In genomic region chr2:46001290-46001689, GRCh38 we compare ENCODE assay signal across 22 cellular contexts.
DNase-seq lines count a peak whose midpoint lies in the region; ATAC-seq and TF ChIP-seq lines count a peak whose summit lies in the region.
"Had no signal": no experiment of that assay in that cellular context is flagged by ENCODE, and none has a peak within 500 bp of the region (broad histone marks: within the 10 kb centered on the region; RNA-seq: fewer than 3 reads in every experiment).

No MANE protein-coding gene starts in this region.

- H3K23ac ChIP-seq in trophoblast cell (ENCODE audit: low read length) = no peak overlapping the region

- H3K79me1 ChIP-seq in trophoblast cell (ENCODE audit: low read length) = peaks cover 2% of the 10 kb centered on the region

- ATAC-seq in heart right ventricle (no peak), HG03460 (IDR thresholded peaks at IDR 0.05; ENCODE audit: unreplicated experiment) (no peak)
- ATAC-seq: activated CD4-positive, alpha-beta T cell treated with anti-CD3 and anti-CD28 coated beads for 36 hours; effector memory CD8-positive, alpha-beta T cell; esophagus mucosa; GM23338; naive thymus-derived CD4-positive, alpha-beta T cell; Panc1 had no signal

- no peaks in the 10 kb centered on the region for H3K36me3 ChIP-seq in right atrium auricular region
- H3K36me3 ChIP-seq in heart right ventricle = peaks cover 0 to 43% (median 0%) of the 10 kb centered on the region in 9 donors
- H3K36me3 ChIP-seq in trophoblast cell (ENCODE audit: control insufficient read depth in 1 of 2, insufficient read depth in 2 of 2, low read length in 2 of 2) = no peaks in the 10 kb centered on the region
- no peaks in the 10 kb centered on the region for H3K36me3 ChIP-seq in vagina

- H4K91ac ChIP-seq in trophoblast cell (ENCODE audit: low read depth, low read length) = no peak overlapping the region

- H4K12ac ChIP-seq in trophoblast cell (ENCODE audit: low read depth, low read length) = no peak overlapping the region

- H2AK5ac ChIP-seq in trophoblast cell (ENCODE audit: low read length) = no peak overlapping the region

- H3K27ac ChIP-seq in right atrium auricular region (peak overlapping the region; percentile 28 to 57), heart right ventricle (peak overlapping the region in 4 of 10 donors; percentile 6 to 59 (median 34)), trophoblast cell (ENCODE audit: low read depth, low read length) (peak overlapping the region; percentile 44), vagina (peak overlapping the region; percentile 55)

- no peak overlapping the region for H3K4ac ChIP-seq in trophoblast cell (ENCODE audit: low read depth, low read length)

- H3K27me3 ChIP-seq in right atrium auricular region (no peaks in the 10 kb centered on the region), heart right ventricle (no peaks in the 10 kb centered on the region), trophoblast cell (ENCODE audit: insufficient read depth, low read length) (no peaks in the 10 kb centered on the region), vagina (no peaks in the 10 kb centered on the region)

- H3K4me2 ChIP-seq in trophoblast cell (ENCODE audit: low read length) = no peak overlapping the region
- H3K4me2 ChIP-seq: GM23338 had no signal

- no peaks in the 10 kb centered on the region for H3K79me2 ChIP-seq in trophoblast cell (ENCODE audit: control insufficient read depth, insufficient read depth, low read length, poor library complexity)

- TF ChIP-seq CTCF in right atrium auricular region (IDR thresholded peaks at IDR 0.05) (no peak), heart right ventricle (IDR thresholded peaks at IDR 0.05) (no peak), vagina (IDR thresholded peaks at IDR 0.05) (no peak)

- TF ChIP-seq POLR2A in vagina (IDR thresholded peaks at IDR 0.05) = no peak

- H3K9ac ChIP-seq in trophoblast cell (ENCODE audit: low read length) = no peak overlapping the region

- H3K4me3 ChIP-seq in right atrium auricular region (no peak overlapping the region), heart right ventricle (no peak overlapping the region), trophoblast cell (ENCODE audit: low read depth, low read length) (no peak overlapping the region), vagina (no peak overlapping the region)
- H3K4me3 ChIP-seq: GM23338 had no signal

- peak overlapping the region; percentile 49 for H3K18ac ChIP-seq in trophoblast cell (ENCODE audit: low read length)

- H2BK5ac ChIP-seq in trophoblast cell (ENCODE audit: low read depth, low read length, poor library complexity) = peak overlapping the region; percentile 4

- peak overlapping the region; percentile 55 for H2BK12ac ChIP-seq in trophoblast cell (ENCODE audit: low read length)

- DNase-seq in right atrium auricular region (ENCODE audit: low spot score) (no peak), heart right ventricle (no peak), islet precursor cell (peak; percentile 46), trophoblast cell (peak in 1 of 2 donors; percentile 60), vagina (ENCODE audit: extremely low spot score in 2 of 2) (peak; percentile 52 to 81), LoVo (ENCODE audit: low spot score) (no peak), NCI-H748 (lab: John Stamatoyannopoulos, UW; ENCODE audit: unreplicated experiment) (no peak)
- DNase-seq: activated CD4-positive, alpha-beta T cell treated with anti-CD3 and anti-CD28 coated beads for 36 hours; activated naive CD4-positive, alpha-beta T cell treated with Interleukin-2 at 50 U/mL for 16 hours; activated T-cell treated with anti-CD3 and anti-CD28 coated beads, Interleukin-2, amount 50 U/mL, for 48 hours; DMS79; effector memory CD8-positive, alpha-beta T cell; GF-D8; Karpas-422; naive thymus-derived CD4-positive, alpha-beta T cell; NCI-H1694; NCI-H524 treated with DMSO at 0.1 percent for 48 hours; stimulated activated CD4-positive, alpha-beta T cell treated with anti-CD3 and anti-CD28 coated beads, Interleukin-15, amount 100 ng/mL, for 24 hours had no signal

- WGBS in heart right ventricle, 2 donors = 81 to 85% methylated on average over 7 of the region's 7 CpGs
- WGBS in trophoblast cell (ENCODE audit: extremely low coverage, insufficient coverage, insufficient read length) = no CpG with 5 or more reads among the region's 7 CpGs

- H3K9me3 ChIP-seq in right atrium auricular region (no peaks in the 10 kb centered on the region), heart right ventricle (peaks cover 0 to under 1% (median 0%) of the 10 kb centered on the region in 11 donors), trophoblast cell (ENCODE audit: insufficient read depth, low read depth, low read length) (no peaks in the 10 kb centered on the region), vagina (no peaks in the 10 kb centered on the region)

- H2AFZ ChIP-seq in trophoblast cell (ENCODE audit: insufficient read depth, low read length, poor library complexity) = no peak overlapping the region
- H2AFZ ChIP-seq: GM23338 had no signal

- no peak overlapping the region for H4K8ac ChIP-seq in trophoblast cell (ENCODE audit: low read depth, low read length)

- intact Hi-C loops in heart right ventricle (cut with DNase I) = loop anchor here in 3 of 10 donors (10.0 kb wide), 3 partner anchors 364 to 894 kb away; no protein-coding TSS in a partner anchor
- intact Hi-C loops in vagina (cut with DNase I) = no loop called here

- H2BK120ac ChIP-seq in trophoblast cell (ENCODE audit: insufficient read depth, low read length, poor library complexity) = no peak overlapping the region

- H3K4me1 ChIP-seq in right atrium auricular region (peaks cover 0 to 28% of the 10 kb centered on the region in 2 donors), heart right ventricle (peaks cover 0 to 31% (median 18%) of the 10 kb centered on the region in 9 donors), trophoblast cell (ENCODE audit: control insufficient read depth in 1 of 2, insufficient read depth in 2 of 2, low read length in 2 of 2) (peaks cover 5 to 12% of the 10 kb centered on the region in 2 experiments), vagina (peaks cover 12% of the 10 kb centered on the region)

- peak overlapping the region; percentile 66 for H3K14ac ChIP-seq in trophoblast cell (ENCODE audit: low read length)

Comparison
In these comparisons a context has a peak if more than half of its experiments do, and no peak if none do; other contexts are left out.
1. DNase-seq: peak in islet precursor cell (single experiment) and vagina (2 of 2); none in right atrium auricular region (single experiment), heart right ventricle (0 of 2), LoVo (single experiment) and NCI-H748 (single experiment).